In genomic region chr1:174949645-174950044, GRCh38 we compare ENCODE assay signal across 23 cellular contexts. TPM values are rescaled to one million over a fixed set of nuclear protein-coding genes. Genes with fewer than 3 reads are reported as not detected.
DNase-seq lines count a peak whose midpoint lies in the region; ATAC-seq, FAIRE-seq and TF ChIP-seq lines count a peak whose summit lies in the region.
"Had no signal": no experiment of that assay in that cellular context is flagged by ENCODE, and none has a peak within 500 bp of the region (broad histone marks: within the 10 kb centered on the region; RNA-seq: fewer than 3 reads in every experiment).

No MANE protein-coding gene starts in this region.

- no peaks in the 10 kb centered on the region for H3K9me1 ChIP-seq in K562 (ENCODE audit: control insufficient read depth, insufficient read depth, low read length)

- in situ Hi-C loops in HepG2 (cut with HindIII; ENCODE audit: extremely low pct_ligation_motif_present, low pct_unique_long_range_greater_than_20kb) = no loop called here
- in situ Hi-C loops in K562 (cut with MboI) = no loop called here

- no peaks in the 10 kb centered on the region for H3K79me2 ChIP-seq in HepG2 (ENCODE audit: insufficient read depth, low read length)
- H3K79me2 ChIP-seq in K562 (ENCODE audit: control insufficient read depth, insufficient read depth, low read length) = no peaks in the 10 kb centered on the region

- H3K27ac ChIP-seq in HepG2 (ENCODE audit: extremely low read length, insufficient read depth, low read length) (no peak overlapping the region), right lobe of liver (no peak overlapping the region), K562 (ENCODE audit: extremely low read depth, low read depth, low read length) (no peak overlapping the region), kidney (ENCODE audit: low read depth in 2 of 2, low read length in 2 of 2) (no peak overlapping the region)
- H3K27ac ChIP-seq: 22Rv1, GM23248 had no signal

- CTCF ChIA-PET in HepG2 (lab: Yijun Ruan, JAX; ENCODE audit: low intra/inter-chr PET ratio, low total read pairs) = no interaction called here
- CTCF ChIA-PET in K562 (lab: Yijun Ruan, JAX; ENCODE audit: low intra/inter-chr PET ratio) = no interaction called here

- no peaks in the 10 kb centered on the region for H3K27me3 Mint-ChIP-seq in memory B cell

- BruUV-seq in HepG2 (replicated peaks; lab: Mats Ljungman, UMichigan) = no TSS peak
- no TSS peak for BruUV-seq in K562 (replicated peaks; lab: Mats Ljungman, UMichigan)

- FAIRE-seq in HepG2 (lab: Jason Lieb, UNC) = no peak
- FAIRE-seq in K562 (lab: Jason Lieb, UNC) = no peak
- FAIRE-seq in kidney (lab: Jason Lieb, UNC) = no peak
- FAIRE-seq: A204.1, G401.6, GM12892, H1 had no signal

- peaks cover 2% of the 10 kb centered on the region for H3K36me3 Mint-ChIP-seq in memory B cell
- H3K36me3 Mint-ChIP-seq: CD8-positive, alpha-beta T cell had no signal

- H2AFZ ChIP-seq in HepG2 (ENCODE audit: low read length) (no peak overlapping the region), K562 (ENCODE audit: low read depth, low read length) (no peak overlapping the region)
- H2AFZ ChIP-seq: GM23248 had no signal

- POLR2A ChIA-PET in HepG2 (lab: Yijun Ruan, JAX) (no interaction called here), K562 (lab: Yijun Ruan, JAX) (no interaction called here)

- no peaks in the 10 kb centered on the region for H3K27me3 ChIP-seq in HepG2 (ENCODE audit: control insufficient read depth in 1 of 2, insufficient read depth in 2 of 2, low read length in 2 of 2)
- H3K27me3 ChIP-seq in right lobe of liver = no peaks in the 10 kb centered on the region
- H3K27me3 ChIP-seq in K562 (ENCODE audit: control insufficient read depth in 2 of 2, insufficient read depth in 2 of 2, low read length in 2 of 2) = no peaks in the 10 kb centered on the region
- H3K27me3 ChIP-seq in H7 (ENCODE audit: control insufficient read depth, insufficient read depth, low read length) = no peaks in the 10 kb centered on the region

- TF ChIP-seq POLR2A in HepG2 (IDR thresholded peaks at IDR 0.05; ENCODE audit: insufficient read depth in 1 of 2, low read depth in 2 of 2, low read length in 2 of 2) (no peak), right lobe of liver (IDR thresholded peaks at IDR 0.05) (no peak), K562 (conservative IDR thresholded peaks at IDR 0.05) (no peak)

- H3K4me1 Mint-ChIP-seq in memory B cell = peaks cover 17% of the 10 kb centered on the region

- H3K4me3 Mint-ChIP-seq in memory B cell = no peak overlapping the region
- H3K4me3 Mint-ChIP-seq: CD8-positive, alpha-beta T cell; H9 had no signal

- ATAC-seq in HepG2 (no peak), right lobe of liver (no peak), K562 (no peak), memory B cell (ENCODE audit: low read depth) (no peak)
- ATAC-seq: CD8-positive, alpha-beta T cell; HCT116 had no signal

- TF ChIP-seq EP300 in HepG2 (IDR thresholded peaks at IDR 0.05; ENCODE audit: low read depth in 2 of 2, low read length in 2 of 2) (no peak), HepG2 (CRISPR knock-in tag; IDR thresholded peaks at IDR 0.05; ENCODE audit: borderline replicate concordance) (no peak), K562 (IDR thresholded peaks at IDR 0.05; ENCODE audit: low read length) (no peak)

- DNase-seq in HepG2 (ENCODE audit: low spot score) (no peak), right lobe of liver (no peak), K562 (ENCODE audit: extremely low read depth in 1 of 4, low spot score in 3 of 4) (no peak), memory B cell (ENCODE audit: low spot score in 2 of 2) (no peak), foreskin melanocyte (no peak), kidney (no peak), hypothalamus (lab: John Stamatoyannopoulos, UW) (no peak), H7 (no peak)
- DNase-seq: ACHN; AML-193; C1 segment of cervical spinal cord; Caco-2; CD8-positive, alpha-beta T cell; DMS153; DND-41; GM23248; H9 had no signal

- H3K9me3 ChIP-seq in HepG2 (ENCODE audit: low read length) (no peaks in the 10 kb centered on the region), right lobe of liver (no peaks in the 10 kb centered on the region), K562 (replicated peaks; ENCODE audit: control insufficient read depth, insufficient read depth, low read depth, low read length) (no peaks in the 10 kb centered on the region), kidney (ENCODE audit: control insufficient read depth in 1 of 2, low read length in 2 of 2) (no peaks in the 10 kb centered on the region)
- H3K9me3 ChIP-seq: Caco-2 had no signal

- H3K4me3 ChIP-seq in HepG2 (replicated peaks in 1 of 3; ENCODE audit: insufficient read depth in 1 of 3, low read depth in 2 of 3, low read length in 3 of 3) (no peak overlapping the region), right lobe of liver (no peak overlapping the region), K562 (no peak overlapping the region), kidney (ENCODE audit: low read length in 2 of 2) (no peak overlapping the region), H7 (ENCODE audit: insufficient read depth, low read depth, low read length) (no peak overlapping the region)
- H3K4me3 ChIP-seq: GM23248 had no signal

- H3K4me1 ChIP-seq in HepG2 (ENCODE audit: insufficient read depth, low read length) = peaks cover 31% of the 10 kb centered on the region
- peaks cover 0 to 16% (median 9%) of the 10 kb centered on the region in 4 donors for H3K4me1 ChIP-seq in right lobe of liver
- H3K4me1 ChIP-seq in K562 (replicated peaks in 1 of 2; ENCODE audit: control insufficient read depth in 2 of 2, insufficient read depth in 2 of 2, low read length in 2 of 2) = peaks cover 0 to 21% of the 10 kb centered on the region in 2 experiments; a peak in 3 of 5 replicates
- peaks cover 0 to 16% of the 10 kb centered on the region in 2 donors for H3K4me1 ChIP-seq in kidney (ENCODE audit: control insufficient read depth in 1 of 2, insufficient read depth in 1 of 2, low read depth in 1 of 2, low read length in 2 of 2)

- intact Hi-C loops in HepG2 (cut with micrococcal nuclease; ENCODE audit: unreplicated experiment) (loop anchor here (5.0 kb wide), 1 partner anchor 48 kb away; the partner anchor contains the start of gene CACYBP), right lobe of liver (cut with DNase I) (no loop called here), K562 (cut with micrococcal nuclease) (no loop called here), kidney (cut with DNase I) (no loop called here)

- TF ChIP-seq CTCF in HepG2 (CRISPR knock-in tag; IDR thresholded peaks at IDR 0.05) = no peak
- no peak for TF ChIP-seq CTCF in right lobe of liver (IDR thresholded peaks at IDR 0.05)
- no peak for TF ChIP-seq CTCF in K562 (IDR thresholded peaks at IDR 0.05 in 2 of 3, conservative IDR thresholded peaks at IDR 0.05 in 1 of 3; ENCODE audit: insufficient read depth in 2 of 3, low read depth in 1 of 3, low read length in 3 of 3)
- TF ChIP-seq CTCF in kidney (IDR thresholded peaks at IDR 0.05; ENCODE audit: borderline replicate concordance, extremely low read depth, insufficient read depth) = no peak

- H3K9me3 Mint-ChIP-seq in memory B cell = no peaks in the 10 kb centered on the region
- H3K9me3 Mint-ChIP-seq: CD8-positive, alpha-beta T cell; H9 had no signal

- TF ChIP-seq RAD21 in HepG2 (CRISPR knock-in tag; IDR thresholded peaks at IDR 0.05) (no peak), K562 (CRISPR knock-in tag; conservative IDR thresholded peaks at IDR 0.05 in 1 of 2, IDR thresholded peaks at IDR 0.05 in 1 of 2) (no peak)

- H3K9ac ChIP-seq in HepG2 (ENCODE audit: insufficient read depth, low read depth, low read length) (no peak overlapping the region), K562 (ENCODE audit: insufficient read depth in 1 of 2, low read depth in 2 of 2, low read length in 2 of 2) (no peak overlapping the region), kidney (ENCODE audit: low read length in 2 of 2) (no peak overlapping the region)
- H3K9ac ChIP-seq: GM23248 had no signal

- H3K36me3 ChIP-seq in HepG2 (replicated peaks in 1 of 2; ENCODE audit: control insufficient read depth in 1 of 2, insufficient read depth in 2 of 2, low read length in 2 of 2) (no peaks in the 10 kb centered on the region), right lobe of liver (no peaks in the 10 kb centered on the region), K562 (ENCODE audit: control insufficient read depth, insufficient read depth, low read length) (no peaks in the 10 kb centered on the region), kidney (ENCODE audit: control insufficient read depth in 1 of 2, insufficient read depth in 2 of 2, low read length in 2 of 2) (no peaks in the 10 kb centered on the region), H7 (replicated peaks; ENCODE audit: control insufficient read depth, insufficient read depth, low read length) (no peaks in the 10 kb centered on the region)

- H3K4me2 ChIP-seq in HepG2 (ENCODE audit: low read depth, low read length) (no peak overlapping the region), K562 (ENCODE audit: insufficient read depth, low read length) (no peak overlapping the region)

- H3K27ac Mint-ChIP-seq in memory B cell = peak overlapping the region; percentile 84
- H3K27ac Mint-ChIP-seq: CD8-positive, alpha-beta T cell had no signal

- H4K20me1 ChIP-seq in HepG2 (ENCODE audit: insufficient read depth, low read length) = no peaks in the 10 kb centered on the region
- no peaks in the 10 kb centered on the region for H4K20me1 ChIP-seq in K562 (replicated peaks; ENCODE audit: control insufficient read depth, insufficient read depth, low read length)

RNA-seq across cellular contexts. Expression of gene CACYBP, which starts 50.1 kb away (rescaled TPM):
- total RNA-seq in HepG2 (2016; rRNA removed; fragmentation: Illumina TruSeq; extraction: Trizol) (183 and 247 TPM in 2 replicates), right lobe of liver (10 to 100 TPM; 20.3 to 60.0 (median 31.2) TPM), K562 (2014; rRNA removed) (696 and 1,428 TPM in 2 replicates), K562 (2014; rRNA removed; fragmentation: Illumina TruSeq; extraction: Trizol) (461 and 476 TPM in 2 replicates), K562 (2015; rRNA removed; fragmentation: Illumina TruSeq; extraction: Trizol) (488 and 504 TPM in 2 replicates), K562 (2021) (337 and 346 TPM in 2 replicates), kidney (49.7 TPM)
- total RNA-seq in HepG2 (2016; cell fraction: cytosol; rRNA removed; fragmentation: Illumina TruSeq; extraction: Trizol; ENCODE audit: low read depth) = 30.4 and 49.6 TPM in 2 replicates
- 174 and 253 TPM in 2 replicates for total RNA-seq in HepG2 (2016; cell fraction: insoluble cytoplasmic fraction; rRNA removed; fragmentation: Illumina TruSeq; extraction: Trizol)
- total RNA-seq in HepG2 (2016; cell fraction: membrane; rRNA removed; fragmentation: Illumina TruSeq; extraction: Trizol) = 59.8 and 73.6 TPM in 2 replicates
- total RNA-seq in HepG2 (2016; cell fraction: nucleus; rRNA removed; fragmentation: Illumina TruSeq; extraction: Trizol) = 71.5 and 73.7 TPM in 2 replicates
- polyA plus RNA-seq in HepG2 (2011; rRNA removed) (14.4 and 18.4 TPM in 2 replicates), K562 (2011; rRNA removed) (96.9 and 147 TPM in 2 replicates), K562 (2014; fragmentation: Illumina TruSeq; extraction: Trizol) (455 and 517 TPM in 2 replicates), K562 (2014; fragmentation: Nextera tagmentation; extraction: Ambion mirVana) (100 to 1,000 TPM; 468 to 510 TPM), K562 (2014; rRNA removed) (1,244 and 1,576 TPM in 2 replicates), kidney (ENCODE audit: insufficient read depth, low read depth, low replicate concordance) (97.4 TPM)
- 16.9 and 18.9 TPM in 2 replicates for polyA plus RNA-seq in HepG2 (2011; cell fraction: cytosol; rRNA removed)
- polyA plus RNA-seq in HepG2 (2011; cell fraction: nucleus; rRNA removed) = 6.2 and 30.3 TPM in 2 replicates
- polyA plus RNA-seq in HepG2 (2012) = 63.3 and 84.9 TPM in 2 replicates
- 27.7 and 44.6 TPM in 2 replicates for polyA plus RNA-seq in HepG2 (2016; cell fraction: cytosol; fragmentation: Illumina TruSeq; extraction: Trizol; ENCODE audit: low read depth)
- polyA plus RNA-seq in HepG2 (2016; cell fraction: insoluble cytoplasmic fraction; fragmentation: Illumina TruSeq; extraction: Trizol; ENCODE audit: low read depth) = 258 and 299 TPM in 2 replicates
- polyA plus RNA-seq in HepG2 (2016; cell fraction: membrane; fragmentation: Illumina TruSeq; extraction: Trizol; ENCODE audit: low read depth) = 37.6 and 44.0 TPM in 2 replicates
- polyA plus RNA-seq in HepG2 (2016; cell fraction: nucleus; fragmentation: Illumina TruSeq; extraction: Trizol; ENCODE audit: insufficient read depth, low read depth) = 94.4 and 105 TPM in 2 replicates
- 7.8 and 17.6 TPM in 2 replicates for polyA minus RNA-seq in HepG2 (2011; rRNA and poly(A)+ RNA removed; ENCODE audit: low replicate concordance)
- 13.6 and 15.7 TPM in 2 replicates for polyA minus RNA-seq in HepG2 (2011; cell fraction: cytosol; rRNA and poly(A)+ RNA removed)
- 22.3 and 32.9 TPM in 2 replicates for polyA minus RNA-seq in HepG2 (2011; cell fraction: nucleus; rRNA and poly(A)+ RNA removed)
- total RNA-seq in K562 (2011; cell fraction: chromatin; rRNA removed; ENCODE audit: low replicate concordance) = 23.3 and 112 TPM in 2 replicates
- total RNA-seq in K562 (2011; cell fraction: nucleolus; rRNA removed) = 24.3 and 27.0 TPM in 2 replicates
- total RNA-seq in K562 (2011; cell fraction: nucleoplasm; rRNA removed) = 34.6 and 38.8 TPM in 2 replicates
- polyA plus RNA-seq in K562 (2011; cell fraction: cytosol; rRNA removed) = 33.9 and 55.7 TPM in 2 replicates
- polyA plus RNA-seq in K562 (2011; cell fraction: nucleus; rRNA removed) = 25.6 and 30.5 TPM in 2 replicates
- 217 and 328 TPM in 2 replicates for polyA plus RNA-seq in K562 (2012)
- polyA minus RNA-seq in K562 (2011; rRNA and poly(A)+ RNA removed) = 106 and 118 TPM in 2 replicates
- polyA minus RNA-seq in K562 (2011; cell fraction: cytosol; rRNA and poly(A)+ RNA removed) = 54.5 and 56.8 TPM in 2 replicates
- polyA minus RNA-seq in K562 (2011; cell fraction: nucleus; rRNA and poly(A)+ RNA removed) = 30.0 and 70.6 TPM in 2 replicates
- 220 and 265 TPM in 2 replicates for total RNA-seq in H7 (2014; rRNA removed; shearing (Covaris generic))

Comparison
In these comparisons a context has a peak if more than half of its experiments do, and no peak if none do; other contexts are left out.
1. Of the 241 proteins assayed by ChIP-seq in both HepG2 and K562: peak only in HepG2: MAFF; only in K562: none; in both: none; in neither: 239; mixed calls (peak in some experiments, not most) for 1.